30 cellular contexts compared by ENCODE assay signal in genomic region chr17:18252160-18252559, GRCh38.
"Had no signal": no experiment of that assay in that cellular context is flagged by ENCODE, and none has a peak within 500 bp of the region (broad histone marks: within the 10 kb centered on the region; RNA-seq: fewer than 3 reads in every experiment).

No MANE protein-coding gene starts in this region.

- ATAC-seq: naive thymus-derived CD8-positive, alpha-beta T cell; natural killer cell treated with Interleukin-12 subunit alpha and Interleukin-12 subunit beta and Interleukin-15 and Interleukin-18, amount 100 ng/mL, for 72 hours; psoas muscle; right cardiac atrium; right lobe of liver; stimulated activated effector memory CD8-positive, alpha-beta T cell treated with anti-CD3 and anti-CD28 coated beads, Interleukin-12 subunit alpha, Interleukin-12 subunit beta, amount 100 ng/mL, for 72 hours; stimulated activated naive CD8-positive, alpha-beta T cell treated with anti-CD3 and anti-CD28 coated beads, Interleukin-15, amount 100 ng/mL, for 72 hours; stimulated activated naive CD8-positive, alpha-beta T cell treated with anti-CD3 and anti-CD28 coated beads, Interleukin-15, Interleukin-2, amounts not matched to agents 100 U/mL and 50 U/mL, for 24 hours; upper lobe of right lung had no signal

- H3K27ac ChIP-seq: ovary, parathyroid adenoma, psoas muscle, right lobe of liver, sigmoid colon, suprapubic skin, testis, tibial artery, transverse colon, upper lobe of right lung, uterus had no signal

- H3K9me3 Mint-ChIP-seq: naive thymus-derived CD8-positive, alpha-beta T cell; natural killer cell treated with Interleukin-12 subunit alpha and Interleukin-12 subunit beta and Interleukin-15 and Interleukin-18, amount 100 ng/mL, for 72 hours; nephron progenitor cell; neural crest cell; stimulated activated effector memory CD8-positive, alpha-beta T cell treated with anti-CD3 and anti-CD28 coated beads, Interleukin-12 subunit alpha, Interleukin-12 subunit beta, amount 100 ng/mL, for 72 hours; stimulated activated naive CD8-positive, alpha-beta T cell treated with anti-CD3 and anti-CD28 coated beads, Interleukin-15, amount 100 ng/mL, for 72 hours; type B pancreatic cell had no signal

- H3K27ac Mint-ChIP-seq: natural killer cell treated with Interleukin-12 subunit alpha and Interleukin-12 subunit beta and Interleukin-15 and Interleukin-18, amount 100 ng/mL, for 72 hours; nephron progenitor cell; progenitor cell of endocrine pancreas; stimulated activated effector memory CD8-positive, alpha-beta T cell treated with anti-CD3 and anti-CD28 coated beads, Interleukin-12 subunit alpha, Interleukin-12 subunit beta, amount 100 ng/mL, for 72 hours; type B pancreatic cell had no signal

- H3K27me3 Mint-ChIP-seq: naive thymus-derived CD8-positive, alpha-beta T cell; natural killer cell treated with Interleukin-12 subunit alpha and Interleukin-12 subunit beta and Interleukin-15 and Interleukin-18, amount 100 ng/mL, for 72 hours; progenitor cell of endocrine pancreas; stimulated activated naive CD8-positive, alpha-beta T cell treated with anti-CD3 and anti-CD28 coated beads, Interleukin-15, amount 100 ng/mL, for 72 hours; type B pancreatic cell had no signal

- DNase-seq: naive thymus-derived CD8-positive, alpha-beta T cell; nephron progenitor cell; occipital lobe; posterior cingulate gyrus; psoas muscle; right cardiac atrium; right lobe of liver; sigmoid colon; small intestine; stimulated activated CD4-positive, alpha-beta T cell treated with anti-CD3 and anti-CD28 coated beads, Interleukin-15, amount 100 ng/mL, for 24 hours; stimulated activated CD4-positive, alpha-beta T cell treated with anti-CD3 and anti-CD28 coated beads, Interleukin-2, amount 100 ng/mL, for 24 hours; stimulated activated CD4-positive, alpha-beta T cell treated with anti-CD3 and anti-CD28 coated beads, Interleukin-2, amount 100 ng/mL, for 48 hours; stimulated activated CD4-positive, alpha-beta T cell treated with anti-CD3 and anti-CD28 coated beads, Interleukin-4, amount 100 ng/mL, for 24 hours; stimulated activated naive CD4-positive, alpha-beta T cell; stimulated activated naive CD8-positive, alpha-beta T cell treated with anti-CD3 and anti-CD28 coated beads, Interleukin-15, amount 100 ng/mL, for 72 hours; stimulated activated naive CD8-positive, alpha-beta T cell treated with anti-CD3 and anti-CD28 coated beads, Interleukin-15, Interleukin-2, amounts not matched to agents 100 U/mL and 50 U/mL, for 24 hours; substantia nigra; testis; tibial artery; transverse colon; upper lobe of right lung; uterus had no signal

- H3K4me3 Mint-ChIP-seq: natural killer cell treated with Interleukin-12 subunit alpha and Interleukin-12 subunit beta and Interleukin-15 and Interleukin-18, amount 100 ng/mL, for 72 hours; nephron progenitor cell; stimulated activated effector memory CD8-positive, alpha-beta T cell treated with anti-CD3 and anti-CD28 coated beads, Interleukin-12 subunit alpha, Interleukin-12 subunit beta, amount 100 ng/mL, for 72 hours; stimulated activated naive CD8-positive, alpha-beta T cell treated with anti-CD3 and anti-CD28 coated beads, Interleukin-15, amount 100 ng/mL, for 72 hours; type B pancreatic cell had no signal
